ENCODE assay signal across 2 cellular contexts in genomic region chr1:199157494-199157893, GRCh38.
A peak's percentile ranks its signal among the peaks of the same experiment; 100 is the strongest.
TF ChIP-seq lines count a peak whose summit lies in the region.

No MANE protein-coding gene starts in this region.

TF ChIP-seq in IMR-90, 13 proteins besides CTCF, POLR2A, EP300 and RAD21 (continued from another document):
- TF ChIP-seq ELK1 (IDR thresholded peaks at IDR 0.05; ENCODE audit: borderline replicate concordance, low read depth, low read length): no peak
- no peak for TF ChIP-seq RFX5 (IDR thresholded peaks at IDR 0.05; ENCODE audit: low read depth, low read length)
- TF ChIP-seq CEBPB (IDR thresholded peaks at IDR 0.05; ENCODE audit: low read depth, low read length): no peak
- TF ChIP-seq SMC3 (IDR thresholded peaks at IDR 0.05; ENCODE audit: low read depth, low read length): no peak
- TF ChIP-seq RCOR1 (IDR thresholded peaks at IDR 0.05; ENCODE audit: insufficient replicate concordance, low read length): no peak
- no peak for TF ChIP-seq NFE2L2 (IDR thresholded peaks at IDR 0.05; ENCODE audit: low read depth, low read length)
- TF ChIP-seq, protein P1, sequence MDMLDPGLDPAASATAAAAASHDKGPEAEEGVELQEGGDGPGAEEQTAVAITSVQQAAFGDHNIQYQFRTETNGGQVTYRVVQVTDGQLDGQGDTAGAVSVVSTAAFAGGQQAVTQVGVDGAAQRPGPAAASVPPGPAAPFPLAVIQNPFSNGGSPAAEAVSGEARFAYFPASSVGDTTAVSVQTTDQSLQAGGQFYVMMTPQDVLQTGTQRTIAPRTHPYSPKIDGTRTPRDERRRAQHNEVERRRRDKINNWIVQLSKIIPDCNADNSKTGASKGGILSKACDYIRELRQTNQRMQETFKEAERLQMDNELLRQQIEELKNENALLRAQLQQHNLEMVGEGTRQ (IDR thresholded peaks at IDR 0.05; ENCODE audit: low read depth, low read length): no peak
- no peak for TF ChIP-seq FOS (IDR thresholded peaks at IDR 0.05; ENCODE audit: low read depth, low read length)
- TF ChIP-seq MAZ (IDR thresholded peaks at IDR 0.05; ENCODE audit: borderline replicate concordance, low read depth, low read length): no peak
- no peak for TF ChIP-seq CHD1 (IDR thresholded peaks at IDR 0.05; ENCODE audit: low read depth, low read length)
- no peak for TF ChIP-seq MXI1 (IDR thresholded peaks at IDR 0.05; ENCODE audit: borderline replicate concordance, low read depth, low read length)

TF ChIP-seq in GM12878, 131 proteins besides CTCF, POLR2A, EP300 and RAD21 (continued from another document):
- TF ChIP-seq, protein P2, sequence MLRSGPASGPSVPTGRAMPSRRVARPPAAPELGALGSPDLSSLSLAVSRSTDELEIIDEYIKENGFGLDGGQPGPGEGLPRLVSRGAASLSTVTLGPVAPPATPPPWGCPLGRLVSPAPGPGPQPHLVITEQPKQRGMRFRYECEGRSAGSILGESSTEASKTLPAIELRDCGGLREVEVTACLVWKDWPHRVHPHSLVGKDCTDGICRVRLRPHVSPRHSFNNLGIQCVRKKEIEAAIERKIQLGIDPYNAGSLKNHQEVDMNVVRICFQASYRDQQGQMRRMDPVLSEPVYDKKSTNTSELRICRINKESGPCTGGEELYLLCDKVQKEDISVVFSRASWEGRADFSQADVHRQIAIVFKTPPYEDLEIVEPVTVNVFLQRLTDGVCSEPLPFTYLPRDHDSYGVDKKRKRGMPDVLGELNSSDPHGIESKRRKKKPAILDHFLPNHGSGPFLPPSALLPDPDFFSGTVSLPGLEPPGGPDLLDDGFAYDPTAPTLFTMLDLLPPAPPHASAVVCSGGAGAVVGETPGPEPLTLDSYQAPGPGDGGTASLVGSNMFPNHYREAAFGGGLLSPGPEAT (IDR thresholded peaks at IDR 0.05; ENCODE audit: low read depth): 0 out of 2 replicates have a peak, but pooled peaks have one; percentile 19
- TF ChIP-seq MTA2 (IDR thresholded peaks at IDR 0.05; ENCODE audit: low read depth) (0 out of 2 replicates have a peak, but pooled peaks have one; percentile 37), IKZF2 (IDR thresholded peaks at IDR 0.05) (peak; percentile 17 to 46; a peak in 1 of 4 replicates), MEF2B (IDR thresholded peaks at IDR 0.05; ENCODE audit: partially characterized antibody, poor library complexity, severe bottlenecking) (peak; percentile 43), RBBP5 (conservative IDR thresholded peaks at IDR 0.05) (no peak)
